ENCODE assay signal across 8 cellular contexts in genomic region chr6:170306324-170307079, GRCh38. TPM values are rescaled to one million over a fixed set of nuclear protein-coding genes. Genes with fewer than 3 reads are reported as not detected.
DNase-seq lines count a peak whose midpoint lies in the region; ATAC-seq and TF ChIP-seq lines count a peak whose summit lies in the region.

A gene with protein sequence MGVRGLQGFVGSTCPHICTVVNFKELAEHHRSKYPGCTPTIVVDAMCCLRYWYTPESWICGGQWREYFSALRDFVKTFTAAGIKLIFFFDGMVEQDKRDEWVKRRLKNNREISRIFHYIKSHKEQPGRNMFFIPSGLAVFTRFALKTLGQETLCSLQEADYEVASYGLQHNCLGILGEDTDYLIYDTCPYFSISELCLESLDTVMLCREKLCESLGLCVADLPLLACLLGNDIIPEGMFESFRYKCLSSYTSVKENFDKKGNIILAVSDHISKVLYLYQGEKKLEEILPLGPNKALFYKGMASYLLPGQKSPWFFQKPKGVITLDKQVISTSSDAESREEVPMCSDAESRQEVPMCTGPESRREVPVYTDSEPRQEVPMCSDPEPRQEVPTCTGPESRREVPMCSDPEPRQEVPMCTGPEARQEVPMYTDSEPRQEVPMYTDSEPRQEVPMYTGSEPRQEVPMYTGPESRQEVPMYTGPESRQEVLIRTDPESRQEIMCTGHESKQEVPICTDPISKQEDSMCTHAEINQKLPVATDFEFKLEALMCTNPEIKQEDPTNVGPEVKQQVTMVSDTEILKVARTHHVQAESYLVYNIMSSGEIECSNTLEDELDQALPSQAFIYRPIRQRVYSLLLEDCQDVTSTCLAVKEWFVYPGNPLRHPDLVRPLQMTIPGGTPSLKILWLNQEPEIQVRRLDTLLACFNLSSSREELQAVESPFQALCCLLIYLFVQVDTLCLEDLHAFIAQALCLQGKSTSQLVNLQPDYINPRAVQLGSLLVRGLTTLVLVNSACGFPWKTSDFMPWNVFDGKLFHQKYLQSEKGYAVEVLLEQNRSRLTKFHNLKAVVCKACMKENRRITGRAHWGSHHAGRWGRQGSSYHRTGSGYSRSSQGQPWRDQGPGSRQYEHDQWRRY (plus strand): TSS chr6:170306758. CDS start chr6:170317391, 10,633 bp downstream.

- H3K27ac ChIP-seq in muscle layer of colon (ENCODE audit: low read depth, low read length), result peak within 1 kb of the TSS; percentile 86

- H3K9me3 ChIP-seq in muscle layer of colon (ENCODE audit: low read length), result no peaks in the 10 kb centered on the region

- peaks cover 1% of the 10 kb centered on the region for H3K9me3 Mint-ChIP-seq in activated T-cell treated with anti-CD3 and anti-CD28 coated beads, Interleukin-2, amount 50 U/mL, for 24 hours

- ATAC-seq in GM21737 (IDR thresholded peaks at IDR 0.05; ENCODE audit: unreplicated experiment), result peak; percentile 96

- H3K4me1 Mint-ChIP-seq in activated T-cell treated with anti-CD3 and anti-CD28 coated beads, Interleukin-2, amount 50 U/mL, for 24 hours (ENCODE audit: low read depth), result peaks cover 42% of the 10 kb centered on the region

- H3K4me3 Mint-ChIP-seq in activated T-cell treated with anti-CD3 and anti-CD28 coated beads, Interleukin-2, amount 50 U/mL, for 24 hours, result peak within 1 kb of the TSS; percentile 95

- DNase-seq in DMS53 treated with DMSO at 0.1 percent for 48 hours (lab: John Stamatoyannopoulos, UW; ENCODE audit: unreplicated experiment) (peak; percentile 80), KG1 (lab: John Stamatoyannopoulos, UW) (peak; percentile 93), erythroblast (lab: John Stamatoyannopoulos, UW) (peak; percentile 95 to 97)
- peak; percentile 97 for DNase-seq in activated T-cell treated with anti-CD3 and anti-CD28 coated beads, Interleukin-2, amount 50 U/mL, for 24 hours
- peak; percentile 86 to 93 for DNase-seq in stimulated activated CD8-positive, alpha-beta memory T cell treated with anti-CD3 and anti-CD28 coated beads, Interleukin-7, amount 100 ng/mL, for 1 hour (ENCODE audit: low read depth in 2 of 2)

- H3K27me3 ChIP-seq in muscle layer of colon (ENCODE audit: control insufficient read depth in 1 of 2, insufficient read depth in 2 of 2, low read length in 2 of 2), result no peaks in the 10 kb centered on the region

- peaks cover 15% of the 10 kb centered on the region for H3K27me3 Mint-ChIP-seq in activated T-cell treated with anti-CD3 and anti-CD28 coated beads, Interleukin-2, amount 50 U/mL, for 24 hours

- peak within 1 kb of the TSS; percentile 97 for H3K27ac Mint-ChIP-seq in activated T-cell treated with anti-CD3 and anti-CD28 coated beads, Interleukin-2, amount 50 U/mL, for 24 hours

- peaks cover 5% of the 10 kb centered on the region for H3K36me3 ChIP-seq in muscle layer of colon (ENCODE audit: insufficient read depth, low read length)

- TF ChIP-seq POLR2A in erythroblast (IDR thresholded peaks at IDR 0.05; ENCODE audit: low read length), result peak; percentile 96

- peak within 1 kb of the TSS; percentile 90 for H3K9ac ChIP-seq in muscle layer of colon (ENCODE audit: low read length)

- H3K4me1 ChIP-seq in muscle layer of colon (ENCODE audit: insufficient read depth, low read length), result peaks cover 28% of the 10 kb centered on the region

- peak within 1 kb of the TSS; percentile 91 to 96 for H3K4me3 ChIP-seq in muscle layer of colon (ENCODE audit: low read depth in 1 of 2, low read length in 2 of 2)

- peaks cover 32% of the 10 kb centered on the region for H3K36me3 Mint-ChIP-seq in activated T-cell treated with anti-CD3 and anti-CD28 coated beads, Interleukin-2, amount 50 U/mL, for 24 hours (ENCODE audit: low read depth)

TF ChIP-seq in PFSK-1, 5 proteins besides CTCF, POLR2A, EP300 and RAD21:
- peak; percentile 98 for TF ChIP-seq POLR2AphosphoS5 (IDR thresholded peaks at IDR 0.05; ENCODE audit: low read depth, low read length)
- 0 out of 2 replicates have a peak, but pooled peaks have one; percentile 52 for TF ChIP-seq TAF1 (IDR thresholded peaks at IDR 0.05; ENCODE audit: borderline replicate concordance, insufficient read depth, low read length)
- TF ChIP-seq, protein P1, sequence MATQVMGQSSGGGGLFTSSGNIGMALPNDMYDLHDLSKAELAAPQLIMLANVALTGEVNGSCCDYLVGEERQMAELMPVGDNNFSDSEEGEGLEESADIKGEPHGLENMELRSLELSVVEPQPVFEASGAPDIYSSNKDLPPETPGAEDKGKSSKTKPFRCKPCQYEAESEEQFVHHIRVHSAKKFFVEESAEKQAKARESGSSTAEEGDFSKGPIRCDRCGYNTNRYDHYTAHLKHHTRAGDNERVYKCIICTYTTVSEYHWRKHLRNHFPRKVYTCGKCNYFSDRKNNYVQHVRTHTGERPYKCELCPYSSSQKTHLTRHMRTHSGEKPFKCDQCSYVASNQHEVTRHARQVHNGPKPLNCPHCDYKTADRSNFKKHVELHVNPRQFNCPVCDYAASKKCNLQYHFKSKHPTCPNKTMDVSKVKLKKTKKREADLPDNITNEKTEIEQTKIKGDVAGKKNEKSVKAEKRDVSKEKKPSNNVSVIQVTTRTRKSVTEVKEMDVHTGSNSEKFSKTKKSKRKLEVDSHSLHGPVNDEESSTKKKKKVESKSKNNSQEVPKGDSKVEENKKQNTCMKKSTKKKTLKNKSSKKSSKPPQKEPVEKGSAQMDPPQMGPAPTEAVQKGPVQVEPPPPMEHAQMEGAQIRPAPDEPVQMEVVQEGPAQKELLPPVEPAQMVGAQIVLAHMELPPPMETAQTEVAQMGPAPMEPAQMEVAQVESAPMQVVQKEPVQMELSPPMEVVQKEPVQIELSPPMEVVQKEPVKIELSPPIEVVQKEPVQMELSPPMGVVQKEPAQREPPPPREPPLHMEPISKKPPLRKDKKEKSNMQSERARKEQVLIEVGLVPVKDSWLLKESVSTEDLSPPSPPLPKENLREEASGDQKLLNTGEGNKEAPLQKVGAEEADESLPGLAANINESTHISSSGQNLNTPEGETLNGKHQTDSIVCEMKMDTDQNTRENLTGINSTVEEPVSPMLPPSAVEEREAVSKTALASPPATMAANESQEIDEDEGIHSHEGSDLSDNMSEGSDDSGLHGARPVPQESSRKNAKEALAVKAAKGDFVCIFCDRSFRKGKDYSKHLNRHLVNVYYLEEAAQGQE (IDR thresholded peaks at IDR 0.05; ENCODE audit: insufficient read depth in 1 of 2, low read depth in 2 of 2, low read length in 2 of 2), result 0 out of 4 replicates have a peak, but pooled peaks of 1 of the 2 experiments have one; percentile 6
- TF ChIP-seq FOXP2 (optimal IDR thresholded peaks at IDR 0.05; ENCODE audit: borderline replicate concordance, extremely low read depth, extremely low read length, insufficient read depth), result peak; percentile 93
- no peak for TF ChIP-seq SIN3A (IDR thresholded peaks at IDR 0.05; ENCODE audit: borderline replicate concordance, insufficient read depth, low read length)

RNA-seq across cellular contexts. Expression of the gene that starts here (rescaled TPM):
- 8.8 TPM for polyA plus RNA-seq in PFSK-1 (2012; ENCODE audit: insufficient read length, low read depth)

Comparison
In these comparisons a context has a peak if more than half of its experiments do, and no peak if none do; other contexts are left out.
1. Peak in every context shown above with its lines: DNase-seq, ATAC-seq, H3K4me3 ChIP-seq and H3K27ac ChIP-seq.